1 cellular context compared by ENCODE assay signal in genomic region chr3:194574639-194575483, GRCh38.
TF ChIP-seq lines count a peak whose summit lies in the region.

No MANE protein-coding gene starts in this region.

TF ChIP-seq in K562, 482 proteins besides CTCF, POLR2A, EP300 and RAD21 (continued from another document and continues in another):
- TF ChIP-seq HINFP (tag; conservative IDR thresholded peaks at IDR 0.05; ENCODE audit: low read depth) (no peak), IRF9 (tag; IDR thresholded peaks at IDR 0.05) (no peak), ZBTB11 (CRISPR knock-in tag; IDR thresholded peaks at IDR 0.05) (0 out of 6 replicates have a peak, but pooled peaks of 1 of the 3 experiments have one; percentile 17), ELK1 (CRISPR knock-in tag; IDR thresholded peaks at IDR 0.05) (no peak), BRF2 (IDR thresholded peaks at IDR 0.05; ENCODE audit: borderline replicate concordance, insufficient read depth, insufficient read length) (no peak), USF2 (CRISPR knock-in tag; IDR thresholded peaks at IDR 0.05) (no peak), RUNX1 (IDR thresholded peaks at IDR 0.05; ENCODE audit: low read depth) (no peak), KAT2B (IDR thresholded peaks at IDR 0.05; ENCODE audit: low read depth, low read length) (no peak), GABPB2 (CRISPR knock-in tag; conservative IDR thresholded peaks at IDR 0.05) (no peak), KDM1A (IDR thresholded peaks at IDR 0.05) (peak; percentile 99), C11orf30 (IDR thresholded peaks at IDR 0.05; ENCODE audit: low read depth) (peak; percentile 58; the same call in 1 of the 2 replicates), ATF7 (IDR thresholded peaks at IDR 0.05) (peak; percentile 92), BRF1 (IDR thresholded peaks at IDR 0.05; ENCODE audit: borderline replicate concordance, extremely low read depth, insufficient read length) (no peak), HDAC8 (tag; IDR thresholded peaks at IDR 0.05) (no peak), NCOA4 (IDR thresholded peaks at IDR 0.05; ENCODE audit: partially characterized antibody) (no peak), ZNF311 (CRISPR knock-in tag; IDR thresholded peaks at IDR 0.05) (no peak), NFIC (IDR thresholded peaks at IDR 0.05) (peak; percentile 69), CCAR2 (IDR thresholded peaks at IDR 0.05; ENCODE audit: low read depth, low read length) (no peak), CBX2 (IDR thresholded peaks at IDR 0.05; ENCODE audit: insufficient read depth, low read length, poor library complexity, severe bottlenecking) (no peak), BHLHE40 (IDR thresholded peaks at IDR 0.05; ENCODE audit: low read length) (no peak; the same call in 1 of the 2 replicates), ZNF764 (CRISPR knock-in tag; IDR thresholded peaks at IDR 0.05; ENCODE audit: low read depth) (no peak), KAT8 (IDR thresholded peaks at IDR 0.05; ENCODE audit: low read depth) (no peak), HOMEZ (CRISPR knock-in tag; IDR thresholded peaks at IDR 0.05) (no peak), MLLT1 (IDR thresholded peaks at IDR 0.05) (no peak), SMC3 (conservative IDR thresholded peaks at IDR 0.05; ENCODE audit: insufficient read depth, low read depth, low read length) (no peak), FOSL1 (tag; conservative IDR thresholded peaks at IDR 0.05) (peak; percentile 93), ATF2 (CRISPR knock-in tag; IDR thresholded peaks at IDR 0.05) (no peak), TAF1 (IDR thresholded peaks at IDR 0.05; ENCODE audit: control insufficient read depth, extremely low read depth, insufficient read depth, low read length, severe bottlenecking) (no peak), ZNF121 (CRISPR knock-in tag; conservative IDR thresholded peaks at IDR 0.05) (no peak), ZNF511 (CRISPR knock-in tag; IDR thresholded peaks at IDR 0.05) (no peak), CREM (IDR thresholded peaks at IDR 0.05; ENCODE audit: low read depth) (no peak), TFE3 (CRISPR knock-in tag; IDR thresholded peaks at IDR 0.05) (no peak), HNRNPLL (IDR thresholded peaks at IDR 0.05; ENCODE audit: low read depth, low read length, poor library complexity, severe bottlenecking) (no peak), MXD1 (CRISPR knock-in tag; IDR thresholded peaks at IDR 0.05; ENCODE audit: borderline replicate concordance, poor library complexity, severe bottlenecking) (no peak), HMBOX1 (IDR thresholded peaks at IDR 0.05) (0 out of 2 replicates have a peak, but pooled peaks have one; percentile 26)
